1 cellular context compared by ENCODE assay signal in the genomic region with DNA sequence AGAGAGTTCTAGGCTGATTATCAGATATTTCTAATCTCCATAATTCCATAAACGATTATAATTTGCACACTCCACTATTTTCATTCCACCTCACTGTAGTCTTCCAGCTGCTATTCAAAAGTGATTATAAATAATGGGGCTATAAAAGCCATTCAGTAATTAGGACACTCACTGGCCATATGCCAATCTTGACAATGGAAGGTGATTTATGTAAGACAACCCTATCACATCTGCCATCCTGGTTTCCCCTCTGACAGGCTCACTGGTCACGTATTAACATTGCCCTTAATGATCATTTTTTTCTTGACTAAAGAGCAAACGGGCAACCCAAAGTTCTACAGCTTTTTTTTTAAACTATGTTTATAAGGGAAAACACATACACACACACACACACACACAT.
TF ChIP-seq lines count a peak whose summit lies in the region.

No MANE protein-coding gene starts in this region.

TF ChIP-seq in GM23338, 12 proteins besides CTCF, POLR2A, EP300 and RAD21 (continued from another document):
- TF ChIP-seq, protein P1, sequence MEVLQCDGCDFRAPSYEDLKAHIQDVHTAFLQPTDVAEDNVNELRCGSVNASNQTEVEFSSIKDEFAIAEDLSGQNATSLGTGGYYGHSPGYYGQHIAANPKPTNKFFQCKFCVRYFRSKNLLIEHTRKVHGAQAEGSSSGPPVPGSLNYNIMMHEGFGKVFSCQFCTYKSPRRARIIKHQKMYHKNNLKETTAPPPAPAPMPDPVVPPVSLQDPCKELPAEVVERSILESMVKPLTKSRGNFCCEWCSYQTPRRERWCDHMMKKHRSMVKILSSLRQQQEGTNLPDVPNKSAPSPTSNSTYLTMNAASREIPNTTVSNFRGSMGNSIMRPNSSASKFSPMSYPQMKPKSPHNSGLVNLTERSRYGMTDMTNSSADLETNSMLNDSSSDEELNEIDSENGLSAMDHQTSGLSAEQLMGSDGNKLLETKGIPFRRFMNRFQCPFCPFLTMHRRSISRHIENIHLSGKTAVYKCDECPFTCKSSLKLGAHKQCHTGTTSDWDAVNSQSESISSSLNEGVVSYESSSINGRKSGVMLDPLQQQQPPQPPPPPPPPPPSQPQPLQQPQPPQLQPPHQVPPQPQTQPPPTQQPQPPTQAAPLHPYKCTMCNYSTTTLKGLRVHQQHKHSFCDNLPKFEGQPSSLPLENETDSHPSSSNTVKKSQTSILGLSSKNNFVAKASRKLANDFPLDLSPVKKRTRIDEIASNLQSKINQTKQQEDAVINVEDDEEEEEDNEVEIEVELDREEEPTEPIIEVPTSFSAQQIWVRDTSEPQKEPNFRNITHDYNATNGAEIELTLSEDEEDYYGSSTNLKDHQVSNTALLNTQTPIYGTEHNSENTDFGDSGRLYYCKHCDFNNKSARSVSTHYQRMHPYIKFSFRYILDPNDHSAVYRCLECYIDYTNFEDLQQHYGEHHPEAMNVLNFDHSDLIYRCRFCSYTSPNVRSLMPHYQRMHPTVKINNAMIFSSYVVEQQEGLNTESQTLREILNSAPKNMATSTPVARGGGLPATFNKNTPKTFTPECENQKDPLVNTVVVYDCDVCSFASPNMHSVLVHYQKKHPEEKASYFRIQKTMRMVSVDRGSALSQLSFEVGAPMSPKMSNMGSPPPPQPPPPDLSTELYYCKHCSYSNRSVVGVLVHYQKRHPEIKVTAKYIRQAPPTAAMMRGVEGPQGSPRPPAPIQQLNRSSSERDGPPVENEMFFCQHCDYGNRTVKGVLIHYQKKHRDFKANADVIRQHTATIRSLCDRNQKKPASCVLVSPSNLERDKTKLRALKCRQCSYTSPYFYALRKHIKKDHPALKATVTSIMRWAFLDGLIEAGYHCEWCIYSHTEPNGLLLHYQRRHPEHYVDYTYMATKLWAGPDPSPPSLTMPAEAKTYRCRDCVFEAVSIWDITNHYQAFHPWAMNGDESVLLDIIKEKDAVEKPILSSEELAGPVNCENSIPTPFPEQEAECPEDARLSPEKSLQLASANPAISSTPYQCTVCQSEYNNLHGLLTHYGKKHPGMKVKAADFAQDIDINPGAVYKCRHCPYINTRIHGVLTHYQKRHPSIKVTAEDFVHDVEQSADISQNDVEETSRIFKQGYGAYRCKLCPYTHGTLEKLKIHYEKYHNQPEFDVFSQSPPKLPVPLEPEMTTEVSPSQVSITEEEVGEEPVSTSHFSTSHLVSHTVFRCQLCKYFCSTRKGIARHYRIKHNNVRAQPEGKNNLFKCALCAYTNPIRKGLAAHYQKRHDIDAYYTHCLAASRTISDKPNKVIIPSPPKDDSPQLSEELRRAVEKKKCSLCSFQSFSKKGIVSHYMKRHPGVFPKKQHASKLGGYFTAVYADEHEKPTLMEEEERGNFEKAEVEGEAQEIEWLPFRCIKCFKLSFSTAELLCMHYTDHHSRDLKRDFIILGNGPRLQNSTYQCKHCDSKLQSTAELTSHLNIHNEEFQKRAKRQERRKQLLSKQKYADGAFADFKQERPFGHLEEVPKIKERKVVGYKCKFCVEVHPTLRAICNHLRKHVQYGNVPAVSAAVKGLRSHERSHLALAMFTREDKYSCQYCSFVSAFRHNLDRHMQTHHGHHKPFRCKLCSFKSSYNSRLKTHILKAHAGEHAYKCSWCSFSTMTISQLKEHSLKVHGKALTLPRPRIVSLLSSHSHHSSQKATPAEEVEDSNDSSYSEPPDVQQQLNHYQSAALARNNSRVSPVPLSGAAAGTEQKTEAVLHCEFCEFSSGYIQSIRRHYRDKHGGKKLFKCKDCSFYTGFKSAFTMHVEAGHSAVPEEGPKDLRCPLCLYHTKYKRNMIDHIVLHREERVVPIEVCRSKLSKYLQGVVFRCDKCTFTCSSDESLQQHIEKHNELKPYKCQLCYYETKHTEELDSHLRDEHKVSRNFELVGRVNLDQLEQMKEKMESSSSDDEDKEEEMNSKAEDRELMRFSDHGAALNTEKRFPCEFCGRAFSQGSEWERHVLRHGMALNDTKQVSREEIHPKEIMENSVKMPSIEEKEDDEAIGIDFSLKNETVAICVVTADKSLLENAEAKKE (CRISPR knock-in tag; IDR thresholded peaks at IDR 0.05), result no peak
- TF ChIP-seq EZH2phosphoT487 (IDR thresholded peaks at IDR 0.05; ENCODE audit: unreplicated experiment) (no peak), STAT1 (IDR thresholded peaks at IDR 0.05; ENCODE audit: unreplicated experiment) (no peak), POLR2AphosphoS5 (IDR thresholded peaks at IDR 0.05; ENCODE audit: low read depth) (no peak), ZNF331 (CRISPR knock-in tag; IDR thresholded peaks at IDR 0.05; ENCODE audit: low read depth) (no peak), ZNF114 (CRISPR knock-in tag; IDR thresholded peaks at IDR 0.05) (no peak), NANOG (IDR thresholded peaks at IDR 0.05; ENCODE audit: borderline replicate concordance) (no peak), EZH2 (IDR thresholded peaks at IDR 0.05; ENCODE audit: low read depth, unreplicated experiment) (no peak)
- TF ChIP-seq, protein P2, sequence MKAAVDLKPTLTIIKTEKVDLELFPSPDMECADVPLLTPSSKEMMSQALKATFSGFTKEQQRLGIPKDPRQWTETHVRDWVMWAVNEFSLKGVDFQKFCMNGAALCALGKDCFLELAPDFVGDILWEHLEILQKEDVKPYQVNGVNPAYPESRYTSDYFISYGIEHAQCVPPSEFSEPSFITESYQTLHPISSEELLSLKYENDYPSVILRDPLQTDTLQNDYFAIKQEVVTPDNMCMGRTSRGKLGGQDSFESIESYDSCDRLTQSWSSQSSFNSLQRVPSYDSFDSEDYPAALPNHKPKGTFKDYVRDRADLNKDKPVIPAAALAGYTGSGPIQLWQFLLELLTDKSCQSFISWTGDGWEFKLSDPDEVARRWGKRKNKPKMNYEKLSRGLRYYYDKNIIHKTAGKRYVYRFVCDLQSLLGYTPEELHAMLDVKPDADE (IDR thresholded peaks at IDR 0.05), result no peak
